ENCODE assay signal across 22 cellular contexts in genomic region chr9:137777761-137778160, GRCh38.
"Had no signal": no experiment of that assay in that cellular context is flagged by ENCODE, and none has a peak within 500 bp of the region (broad histone marks: within the 10 kb centered on the region; RNA-seq: fewer than 3 reads in every experiment).

No MANE protein-coding gene starts in this region.

- DNase-seq: IMR-90, Karpas-422, KG1, MG63, NCI-H1092, NCI-H1105 treated with DMSO at 0.1 percent for 48 hours, NCI-H1417 treated with DMSO at 0.1 percent for 48 hours, NCI-H146, NCI-H1694 treated with DMSO at 0.1 percent for 48 hours, NCI-H1930, NCI-H2081, NCI-H2107, NCI-H2227 treated with DMSO at 0.1 percent for 48 hours, NCI-H446, NCI-H510A, NCI-H524 treated with DMSO at 0.1 percent for 48 hours, NCI-H69, NCI-H774, RPMI8226, SHP77, SK-N-SH had no signal

- ATAC-seq: HepG2 had no signal
